In genomic region chr14:32400480-32400879, GRCh38 we compare ENCODE assay signal across 26 cellular contexts.
A peak's percentile ranks its signal among the peaks of the same experiment; 100 is the strongest.
DNase-seq lines count a peak whose midpoint lies in the region; ATAC-seq and TF ChIP-seq lines count a peak whose summit lies in the region.
"Had no signal": no experiment of that assay in that cellular context is flagged by ENCODE, and none has a peak within 500 bp of the region (broad histone marks: within the 10 kb centered on the region; RNA-seq: fewer than 3 reads in every experiment).

No MANE protein-coding gene starts in this region.

- no peak overlapping the region for H3K27ac Mint-ChIP-seq in activated T-cell treated with anti-CD3 and anti-CD28 coated beads, Interleukin-2, amount 50 U/mL, for 24 hours
- H3K27ac Mint-ChIP-seq in activated CD4-positive, alpha-beta memory T cell treated with anti-CD3 and anti-CD28 coated beads for 36 hours: no peak overlapping the region
- H3K27ac Mint-ChIP-seq: activated CD8-positive, alpha-beta memory T cell treated with anti-CD3 and anti-CD28 coated beads, Interleukin-2, amount 10 ng/mL, durations not matched to agents 7 days and 5 days; activated naive CD8-positive, alpha-beta T cell; CD14-positive monocyte; T-helper 1 cell treated with Interleukin-12 subunit alpha and Interleukin-12 subunit beta and Interleukin-4 antibody, amounts not matched to agents 30 μg/mL and 1 μg/mL, for 36 hours; type B pancreatic cell had no signal

- POLR2A ChIA-PET in AG04449 (lab: Yijun Ruan, JAX): no interaction called here
- POLR2A ChIA-PET in activated CD4-positive, alpha-beta memory T cell treated with anti-CD3 and anti-CD28 coated beads for 36 hours (lab: Charles Lee): no interaction called here

- H3K9me3 Mint-ChIP-seq in activated T-cell treated with anti-CD3 and anti-CD28 coated beads, Interleukin-2, amount 50 U/mL, for 24 hours: no peaks in the 10 kb centered on the region
- no peaks in the 10 kb centered on the region for H3K9me3 Mint-ChIP-seq in activated CD4-positive, alpha-beta memory T cell treated with anti-CD3 and anti-CD28 coated beads for 36 hours
- H3K9me3 Mint-ChIP-seq: T-helper 1 cell treated with Interleukin-12 subunit alpha and Interleukin-12 subunit beta and Interleukin-4 antibody, amounts not matched to agents 30 μg/mL and 1 μg/mL, for 36 hours; type B pancreatic cell had no signal

- TF ChIP-seq CTCF in AG04449 (IDR thresholded peaks at IDR 0.05; ENCODE audit: insufficient read depth, low read length, missing control alignments) (no peak), RWPE2 (IDR thresholded peaks at IDR 0.05; ENCODE audit: poor library complexity, severe bottlenecking) (no peak), fibroblast of villous mesenchyme (IDR thresholded peaks at IDR 0.05; ENCODE audit: insufficient read depth, low read depth, low read length) (no peak)

- DNase-seq in AG04449 (ENCODE audit: low read depth, low spot score): peak; percentile 44
- DNase-seq in GM04504 (ENCODE audit: low read depth): peak; percentile 69
- no peak for DNase-seq in RWPE2 (ENCODE audit: low spot score)
- DNase-seq in fibroblast of villous mesenchyme (ENCODE audit: low read depth): peak; percentile 36
- DNase-seq in head of caudate nucleus: no peak
- DNase-seq in activated T-cell treated with anti-CD3 and anti-CD28 coated beads, Interleukin-2, amount 50 U/mL, for 24 hours: no peak
- DNase-seq in cardiac septum (ENCODE audit: low spot score): no peak
- DNase-seq in activated CD4-positive, alpha-beta memory T cell treated with anti-CD3 and anti-CD28 coated beads for 36 hours: no peak
- DNase-seq: activated CD4-positive, alpha-beta T cell treated with anti-CD3 and anti-CD28 coated beads for 4 hours; activated CD8-positive, alpha-beta memory T cell treated with anti-CD3 and anti-CD28 coated beads, Interleukin-2, amount 10 ng/mL, durations not matched to agents 7 days and 5 days; colonic mucosa; esophagus squamous epithelium; Kasumi-1; left lung; mucosa of descending colon; NCI-H1105; NCI-H2029 treated with DMSO at 0.1 percent for 48 hours; NCI-H82; stimulated activated CD8-positive, alpha-beta memory T cell treated with anti-CD3 and anti-CD28 coated beads, Interleukin-4, amount 100 ng/mL, for 48 hours had no signal

- H3K36me3 Mint-ChIP-seq in activated T-cell treated with anti-CD3 and anti-CD28 coated beads, Interleukin-2, amount 50 U/mL, for 24 hours (ENCODE audit: low read depth): no peaks in the 10 kb centered on the region
- no peaks in the 10 kb centered on the region for H3K36me3 Mint-ChIP-seq in activated CD4-positive, alpha-beta memory T cell treated with anti-CD3 and anti-CD28 coated beads for 36 hours
- H3K36me3 Mint-ChIP-seq: activated CD8-positive, alpha-beta memory T cell treated with anti-CD3 and anti-CD28 coated beads, Interleukin-2, amount 10 ng/mL, durations not matched to agents 7 days and 5 days; activated naive CD8-positive, alpha-beta T cell; CD14-positive monocyte; type B pancreatic cell had no signal

- CTCF ChIA-PET in AG04449 (lab: Yijun Ruan, JAX): interaction anchor here (1.2 to 1.4 kb wide), 2 partner anchors 146 to 147 kb away, joined by 3 to 5 read pairs; no protein-coding TSS in a partner anchor
- CTCF ChIA-PET in activated CD4-positive, alpha-beta memory T cell treated with anti-CD3 and anti-CD28 coated beads for 36 hours (lab: Charles Lee): interaction anchor here (1.1 kb wide), 1 partner anchor 113 kb away, joined by 3 read pairs; no protein-coding TSS in a partner anchor

- intact Hi-C loops in head of caudate nucleus (cut with DNase I) (no loop called here), cardiac septum (cut with DNase I) (no loop called here)
- intact Hi-C loops in activated CD4-positive, alpha-beta memory T cell treated with anti-CD3 and anti-CD28 coated beads for 36 hours (cut with micrococcal nuclease): no loop called here

- H3K27ac ChIP-seq in RWPE2 (ENCODE audit: poor library complexity, severe bottlenecking): peak overlapping the region; percentile 90
- H3K27ac ChIP-seq: A549, colonic mucosa, esophagus squamous epithelium, left lung, parathyroid adenoma had no signal

- no peak overlapping the region for H3K4me3 ChIP-seq in AG04449 (ENCODE audit: low read depth, low read length)
- no peak overlapping the region for H3K4me3 ChIP-seq in RWPE2 (ENCODE audit: severe bottlenecking)
- H3K4me3 ChIP-seq in fibroblast of villous mesenchyme (ENCODE audit: low read depth, low read length): no peak overlapping the region
- H3K4me3 ChIP-seq: A549, colonic mucosa, esophagus squamous epithelium, left lung, mucosa of descending colon had no signal

- H3K4me3 Mint-ChIP-seq in activated T-cell treated with anti-CD3 and anti-CD28 coated beads, Interleukin-2, amount 50 U/mL, for 24 hours: no peak overlapping the region
- no peak overlapping the region for H3K4me3 Mint-ChIP-seq in activated CD4-positive, alpha-beta memory T cell treated with anti-CD3 and anti-CD28 coated beads for 36 hours
- H3K4me3 Mint-ChIP-seq: activated CD8-positive, alpha-beta memory T cell treated with anti-CD3 and anti-CD28 coated beads, Interleukin-2, amount 10 ng/mL, durations not matched to agents 7 days and 5 days; activated naive CD8-positive, alpha-beta T cell; CD14-positive monocyte; T-helper 1 cell treated with Interleukin-12 subunit alpha and Interleukin-12 subunit beta and Interleukin-4 antibody, amounts not matched to agents 30 μg/mL and 1 μg/mL, for 36 hours; type B pancreatic cell had no signal

- H3K4me1 Mint-ChIP-seq in activated T-cell treated with anti-CD3 and anti-CD28 coated beads, Interleukin-2, amount 50 U/mL, for 24 hours (ENCODE audit: low read depth): no peaks in the 10 kb centered on the region
- H3K4me1 Mint-ChIP-seq in activated CD4-positive, alpha-beta memory T cell treated with anti-CD3 and anti-CD28 coated beads for 36 hours (ENCODE audit: low read depth): no peaks in the 10 kb centered on the region
- H3K4me1 Mint-ChIP-seq: activated CD8-positive, alpha-beta memory T cell treated with anti-CD3 and anti-CD28 coated beads, Interleukin-2, amount 10 ng/mL, durations not matched to agents 7 days and 5 days; CD14-positive monocyte had no signal

- peaks cover 12% of the 10 kb centered on the region for H3K27me3 Mint-ChIP-seq in activated T-cell treated with anti-CD3 and anti-CD28 coated beads, Interleukin-2, amount 50 U/mL, for 24 hours
- H3K27me3 Mint-ChIP-seq in activated CD4-positive, alpha-beta memory T cell treated with anti-CD3 and anti-CD28 coated beads for 36 hours: peaks cover 1% of the 10 kb centered on the region
- H3K27me3 Mint-ChIP-seq: activated CD8-positive, alpha-beta memory T cell treated with anti-CD3 and anti-CD28 coated beads, Interleukin-2, amount 10 ng/mL, durations not matched to agents 7 days and 5 days; activated naive CD8-positive, alpha-beta T cell; type B pancreatic cell had no signal

- H3K9me3 ChIP-seq in RWPE2 (ENCODE audit: severe bottlenecking): no peaks in the 10 kb centered on the region
- H3K9me3 ChIP-seq: A549, colonic mucosa, esophagus squamous epithelium, left lung, mucosa of descending colon had no signal

- peaks cover 48% of the 10 kb centered on the region for H3K4me1 ChIP-seq in RWPE2 (ENCODE audit: insufficient read depth, poor library complexity, severe bottlenecking)
- H3K4me1 ChIP-seq: colonic mucosa, left lung had no signal

- H3K36me3 ChIP-seq in RWPE2 (ENCODE audit: low read depth): no peaks in the 10 kb centered on the region
- H3K36me3 ChIP-seq: colonic mucosa, esophagus squamous epithelium, left lung had no signal

- ATAC-seq in RWPE2 (ENCODE audit: low read depth): no peak
- ATAC-seq: A549; activated CD8-positive, alpha-beta memory T cell treated with anti-CD3 and anti-CD28 coated beads, Interleukin-2, amount 10 ng/mL, durations not matched to agents 7 days and 5 days; left lung; mucosa of descending colon; sciatic nerve had no signal

- H3K27me3 ChIP-seq in RWPE2 (ENCODE audit: insufficient read depth, poor library complexity, severe bottlenecking): no peaks in the 10 kb centered on the region
- H3K27me3 ChIP-seq: colonic mucosa, esophagus squamous epithelium, left lung had no signal

Comparison
In these comparisons a context has a peak if more than half of its experiments do, and no peak if none do; other contexts are left out.
1. DNase-seq: peak in AG04449 (single experiment), GM04504 (single experiment) and fibroblast of villous mesenchyme (single experiment); none in RWPE2 (single experiment), head of caudate nucleus (0 of 42), activated T-cell treated with anti-CD3 and anti-CD28 coated beads, Interleukin-2, amount 50 U/mL, for 24 hours (single experiment), cardiac septum (single experiment) and activated CD4-positive, alpha-beta memory T cell treated with anti-CD3 and anti-CD28 coated beads for 36 hours (single experiment).